Comparison of ENCODE assay signal across 8 cellular contexts in the genomic region with DNA sequence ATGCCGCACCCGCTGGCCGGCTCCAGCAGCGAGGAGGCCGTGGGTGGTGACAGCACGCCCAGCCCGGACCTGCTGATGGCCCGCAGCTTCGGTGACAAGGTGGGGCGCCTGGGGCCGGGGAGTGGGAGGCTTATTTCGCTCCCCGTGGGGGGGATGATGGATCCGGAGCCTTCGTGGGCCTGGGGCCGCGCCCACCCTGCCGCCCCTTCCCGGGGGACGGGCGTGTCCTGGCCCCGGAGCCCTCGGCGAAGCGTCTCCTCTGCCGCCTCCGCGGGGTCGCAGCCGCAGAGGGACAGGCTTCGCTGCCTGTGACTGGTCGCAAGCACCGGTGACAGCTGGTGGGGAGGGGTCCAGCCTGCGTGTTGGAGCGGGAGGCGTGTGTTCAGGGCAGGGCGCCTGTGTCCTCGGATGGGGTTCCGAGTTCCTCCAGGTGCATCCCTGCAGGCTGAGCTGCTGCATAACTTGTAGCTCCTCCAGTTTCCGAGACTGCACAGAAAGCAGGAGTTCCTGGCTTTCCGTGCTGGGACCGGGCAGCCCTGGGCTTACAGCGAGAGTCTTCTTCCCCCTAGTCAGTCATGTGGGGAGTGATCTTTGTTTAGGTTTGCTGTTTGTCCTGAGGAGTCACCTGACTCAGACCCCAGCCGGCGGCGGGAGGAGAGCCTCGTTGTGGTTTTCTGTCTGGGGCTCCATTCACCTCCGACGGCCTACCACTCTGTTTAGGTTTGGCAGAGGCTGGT. TPM values are rescaled to one million over a fixed set of nuclear protein-coding genes. Genes with fewer than 3 reads are reported as not detected.
DNase-seq lines count a peak whose midpoint lies in the region; ATAC-seq and TF ChIP-seq lines count a peak whose summit lies in the region.

No MANE protein-coding gene starts in this region.

- H3K36me3 Mint-ChIP-seq in progenitor cell of endocrine pancreas (ENCODE audit: insufficient read depth) = no peaks in the 10 kb centered on the region

- H3K4me3 ChIP-seq in H7 (ENCODE audit: insufficient read depth, low read depth, low read length) (peak overlapping the region; percentile 83), SU-DHL-6 (ENCODE audit: insufficient read depth, low read length, poor library complexity, severe bottlenecking) (peak overlapping the region; percentile 90), astrocyte of the cerebellum (ENCODE audit: low read depth, low read length) (peak overlapping the region; percentile 90), right cardiac atrium (ENCODE audit: low read length) (peak overlapping the region; percentile 90)

- in situ Hi-C loops in astrocyte of the cerebellum (cut with HindIII; ENCODE audit: low sequenced_read_pairs) = no loop called here

- H3K9ac ChIP-seq in ES-I3 (ENCODE audit: low read depth, low read length) (peak overlapping the region; percentile 59), SU-DHL-6 (ENCODE audit: low read length) (peak overlapping the region; percentile 83)

- DNase-seq in H7 = peak; percentile 87
- peak; percentile 43 for DNase-seq in LoVo (ENCODE audit: low spot score)
- peak; percentile 73 for DNase-seq in astrocyte of the cerebellum (ENCODE audit: low read depth)
- DNase-seq in right cardiac atrium = peak; percentile 45 to 82 (median 76)
- DNase-seq in progenitor cell of endocrine pancreas (ENCODE audit: low spot score, unreplicated experiment) = peak; percentile 36
- no peak for DNase-seq in amniotic stem cell (lab: John Stamatoyannopoulos, UW)

- H3K9me2 ChIP-seq in SU-DHL-6 (replicated peaks; ENCODE audit: insufficient read depth, low read length) = no peaks in the 10 kb centered on the region

- H3K27ac ChIP-seq in SU-DHL-6 (ENCODE audit: low read depth, low read length) (peak overlapping the region; percentile 27; the same call in 1 of the 2 replicates), right cardiac atrium (ENCODE audit: low read length) (peak overlapping the region; percentile 13)

- peaks cover 4% of the 10 kb centered on the region; the same call in 1 of the 2 replicates for H3K27me3 ChIP-seq in H7 (ENCODE audit: control insufficient read depth, insufficient read depth, low read length)
- H3K27me3 ChIP-seq in SU-DHL-6 (ENCODE audit: low read length) = no peaks in the 10 kb centered on the region
- no peaks in the 10 kb centered on the region for H3K27me3 ChIP-seq in right cardiac atrium (ENCODE audit: control insufficient read depth, insufficient read depth)

- peaks cover 22% of the 10 kb centered on the region for H3K4me1 Mint-ChIP-seq in progenitor cell of endocrine pancreas (ENCODE audit: low read depth)

- no peaks in the 10 kb centered on the region for H3K9me3 Mint-ChIP-seq in progenitor cell of endocrine pancreas (ENCODE audit: low read depth)

- peak overlapping the region; percentile 82 for H3K4me3 Mint-ChIP-seq in progenitor cell of endocrine pancreas (ENCODE audit: low read depth)

- H3K9me3 ChIP-seq in ES-I3 (ENCODE audit: control insufficient read depth, insufficient read depth, low read length) (no peaks in the 10 kb centered on the region), SU-DHL-6 (ENCODE audit: insufficient read depth, low read length) (no peaks in the 10 kb centered on the region), right cardiac atrium (ENCODE audit: control insufficient read depth, low read length) (no peaks in the 10 kb centered on the region)

- TF ChIP-seq CTCF in SU-DHL-6 (IDR thresholded peaks at IDR 0.05; ENCODE audit: insufficient read depth, low read length, poor library complexity, severe bottlenecking) (no peak), astrocyte of the cerebellum (IDR thresholded peaks at IDR 0.05; ENCODE audit: low read depth, low read length, missing control alignments) (no peak), progenitor cell of endocrine pancreas (IDR thresholded peaks at IDR 0.05; ENCODE audit: unreplicated experiment) (no peak)

- H3K4me1 ChIP-seq in ES-I3 (ENCODE audit: insufficient read depth, low read length) (peaks cover 25% of the 10 kb centered on the region), right cardiac atrium (ENCODE audit: control insufficient read depth, insufficient read depth, low read length) (peaks cover 6% of the 10 kb centered on the region)

- intact Hi-C loops in right cardiac atrium (cut with DNase I) = loop anchor here in 1 of 4 donors (5.0 kb wide), 1 partner anchor 34 kb away; a partner anchor contains a TSS

- under 1% methylated on average over 49 of the region's 49 CpGs for WGBS in right cardiac atrium

- H3K27ac Mint-ChIP-seq in progenitor cell of endocrine pancreas = peak overlapping the region; percentile 79

- H3K4me2 ChIP-seq in SU-DHL-6 (ENCODE audit: low read depth, low read length, poor library complexity, severe bottlenecking) = peak overlapping the region; percentile 82

- H3F3A ChIP-seq in SU-DHL-6 (ENCODE audit: insufficient read depth) = peaks cover 10% of the 10 kb centered on the region; the same call in 1 of the 2 replicates

- peak; percentile 9 to 13 for ATAC-seq in right cardiac atrium

- peak overlapping the region; percentile 36 for H2AFZ ChIP-seq in SU-DHL-6 (ENCODE audit: low read depth, low read length, severe bottlenecking)

- H3K27me3 Mint-ChIP-seq in progenitor cell of endocrine pancreas = no peaks in the 10 kb centered on the region

- H3K36me3 ChIP-seq in ES-I3 (ENCODE audit: insufficient read depth, low read length) = no peaks in the 10 kb centered on the region
- H3K36me3 ChIP-seq in H7 (replicated peaks; ENCODE audit: control insufficient read depth, insufficient read depth, low read length) = no peaks in the 10 kb centered on the region
- no peaks in the 10 kb centered on the region for H3K36me3 ChIP-seq in SU-DHL-6 (ENCODE audit: low read length)

- H4K20me1 ChIP-seq in SU-DHL-6 (ENCODE audit: low read depth, low read length) = no peaks in the 10 kb centered on the region

- no peaks in the 10 kb centered on the region for H3K79me2 ChIP-seq in SU-DHL-6 (ENCODE audit: insufficient read depth, low read length)

RNA-seq across cellular contexts. Expression of a gene that starts 0.7 kb away (rescaled TPM):
- total RNA-seq in H7 (2014; rRNA removed; shearing (Covaris generic)) = 9.7 and 18.0 TPM in 2 replicates
- total RNA-seq in right cardiac atrium (1 to 10 TPM; 3.9 to 4.7 (median 4.6) TPM), progenitor cell of endocrine pancreas (12.9 and 13.4 TPM in 2 replicates)
- 1.2 TPM for polyA plus RNA-seq in right cardiac atrium

RNA-seq across cellular contexts. Expression of a gene that starts 33.3 kb away (rescaled TPM):
- 9.3 and 14.4 TPM in 2 replicates for total RNA-seq in H7 (2014; rRNA removed; shearing (Covaris generic))
- total RNA-seq in right cardiac atrium = 10 to 100 TPM; 11.5 to 19.2 (median 15.9) TPM
- 11.1 TPM for polyA plus RNA-seq in right cardiac atrium
- 31.6 and 32.6 TPM in 2 replicates for total RNA-seq in progenitor cell of endocrine pancreas
